1 cellular context compared by ENCODE assay signal in the genomic region with DNA sequence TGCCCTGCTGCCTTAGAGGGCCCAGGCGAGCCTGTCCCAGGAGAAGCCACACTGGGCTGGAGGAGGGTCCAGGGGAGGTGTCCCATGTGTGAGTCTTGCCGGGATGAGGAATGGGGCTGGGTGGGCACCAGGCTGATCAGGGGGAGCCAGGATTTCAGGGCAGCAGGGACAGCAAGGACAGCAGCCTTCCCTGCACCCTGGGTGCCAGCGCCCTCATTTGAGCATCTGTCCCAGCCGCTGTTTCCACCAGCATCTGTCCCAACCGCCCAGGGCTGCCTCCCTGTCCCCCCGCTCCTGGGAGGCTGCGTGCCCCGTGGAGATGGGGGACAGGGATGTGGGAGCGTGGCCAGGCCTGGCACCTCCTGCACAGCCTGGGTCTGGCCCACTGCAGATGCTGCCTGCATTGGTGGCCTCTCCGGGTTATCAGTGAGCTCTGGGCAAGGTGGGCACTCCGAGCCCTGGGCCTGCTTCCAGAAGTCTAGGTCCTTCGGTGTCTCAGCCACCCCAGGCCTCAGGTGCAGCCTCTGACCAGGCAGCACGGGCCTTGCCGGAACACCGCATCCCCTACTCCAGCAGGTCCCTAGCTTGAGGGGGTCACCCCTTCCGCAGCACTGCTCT.
TF ChIP-seq lines count a peak whose summit lies in the region.

No MANE protein-coding gene starts in this region.

TF ChIP-seq in WTC11, 78 proteins besides CTCF, POLR2A, EP300 and RAD21 (continued from another document):
- TF ChIP-seq, protein P1, sequence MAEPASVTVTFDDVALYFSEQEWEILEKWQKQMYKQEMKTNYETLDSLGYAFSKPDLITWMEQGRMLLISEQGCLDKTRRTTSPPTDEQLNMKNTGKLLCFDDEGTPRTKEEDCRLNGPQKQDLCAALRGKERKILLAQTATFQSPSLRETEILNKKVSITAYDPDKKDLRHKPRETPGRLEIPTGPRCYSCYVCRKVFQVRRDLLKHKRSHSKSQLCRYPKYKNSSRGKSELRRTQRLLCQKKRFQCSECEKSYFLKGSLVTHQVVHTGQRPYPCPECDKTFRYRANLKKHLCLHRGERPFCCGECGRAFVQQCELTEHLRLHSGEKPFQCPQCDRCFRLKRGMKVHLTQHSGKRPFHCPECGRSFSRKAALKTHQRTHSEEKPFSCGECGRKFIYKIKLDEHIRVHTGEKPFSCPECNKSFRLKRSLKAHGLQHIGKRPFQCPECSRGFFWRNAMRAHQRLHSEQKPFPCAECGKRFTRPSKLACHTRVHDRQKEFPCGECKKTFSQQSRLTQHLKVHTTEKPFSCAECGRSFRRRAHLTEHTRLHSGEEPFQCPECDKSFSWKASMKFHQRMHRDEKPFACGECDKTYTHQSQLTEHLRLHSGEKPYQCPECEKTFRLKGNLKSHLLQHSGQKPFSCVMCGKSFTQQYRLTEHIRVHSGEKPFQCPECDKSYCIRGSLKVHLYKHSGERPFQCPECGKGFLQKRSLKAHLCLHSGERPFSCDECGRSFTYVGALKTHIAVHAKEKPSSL (CRISPR knock-in tag; conservative IDR thresholded peaks at IDR 0.05) = no peak
- TF ChIP-seq HMGA2 (CRISPR knock-in tag; IDR thresholded peaks at IDR 0.05) = no peak
- TF ChIP-seq ATF2 (CRISPR knock-in tag; IDR thresholded peaks at IDR 0.05; ENCODE audit: borderline replicate concordance, low read depth) = no peak
- TF ChIP-seq EMX1 (CRISPR knock-in tag; IDR thresholded peaks at IDR 0.05) = no peak
- no peak for TF ChIP-seq NR2C2 (CRISPR knock-in tag; IDR thresholded peaks at IDR 0.05)
- TF ChIP-seq, protein P2, sequence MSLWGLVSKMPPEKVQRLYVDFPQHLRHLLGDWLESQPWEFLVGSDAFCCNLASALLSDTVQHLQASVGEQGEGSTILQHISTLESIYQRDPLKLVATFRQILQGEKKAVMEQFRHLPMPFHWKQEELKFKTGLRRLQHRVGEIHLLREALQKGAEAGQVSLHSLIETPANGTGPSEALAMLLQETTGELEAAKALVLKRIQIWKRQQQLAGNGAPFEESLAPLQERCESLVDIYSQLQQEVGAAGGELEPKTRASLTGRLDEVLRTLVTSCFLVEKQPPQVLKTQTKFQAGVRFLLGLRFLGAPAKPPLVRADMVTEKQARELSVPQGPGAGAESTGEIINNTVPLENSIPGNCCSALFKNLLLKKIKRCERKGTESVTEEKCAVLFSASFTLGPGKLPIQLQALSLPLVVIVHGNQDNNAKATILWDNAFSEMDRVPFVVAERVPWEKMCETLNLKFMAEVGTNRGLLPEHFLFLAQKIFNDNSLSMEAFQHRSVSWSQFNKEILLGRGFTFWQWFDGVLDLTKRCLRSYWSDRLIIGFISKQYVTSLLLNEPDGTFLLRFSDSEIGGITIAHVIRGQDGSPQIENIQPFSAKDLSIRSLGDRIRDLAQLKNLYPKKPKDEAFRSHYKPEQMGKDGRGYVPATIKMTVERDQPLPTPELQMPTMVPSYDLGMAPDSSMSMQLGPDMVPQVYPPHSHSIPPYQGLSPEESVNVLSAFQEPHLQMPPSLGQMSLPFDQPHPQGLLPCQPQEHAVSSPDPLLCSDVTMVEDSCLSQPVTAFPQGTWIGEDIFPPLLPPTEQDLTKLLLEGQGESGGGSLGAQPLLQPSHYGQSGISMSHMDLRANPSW (CRISPR knock-in tag; conservative IDR thresholded peaks at IDR 0.05; ENCODE audit: low read depth) = no peak
- TF ChIP-seq TP53 (CRISPR knock-in tag; IDR thresholded peaks at IDR 0.05) = no peak
- TF ChIP-seq CREM (CRISPR knock-in tag; IDR thresholded peaks at IDR 0.05) = no peak
- TF ChIP-seq NFE2L1 (CRISPR knock-in tag; IDR thresholded peaks at IDR 0.05) = no peak
- TF ChIP-seq ZNF219 (CRISPR knock-in tag; IDR thresholded peaks at IDR 0.05; ENCODE audit: borderline replicate concordance) = no peak
- no peak for TF ChIP-seq ZNF263 (CRISPR knock-in tag; IDR thresholded peaks at IDR 0.05; ENCODE audit: low read depth)
- no peak for TF ChIP-seq MYBL2 (CRISPR knock-in tag; IDR thresholded peaks at IDR 0.05)
- TF ChIP-seq IRF2 (CRISPR knock-in tag; IDR thresholded peaks at IDR 0.05; ENCODE audit: borderline replicate concordance, low read depth) = no peak
- no peak for TF ChIP-seq ZNF423 (CRISPR knock-in tag; IDR thresholded peaks at IDR 0.05)
- TF ChIP-seq, protein P3, sequence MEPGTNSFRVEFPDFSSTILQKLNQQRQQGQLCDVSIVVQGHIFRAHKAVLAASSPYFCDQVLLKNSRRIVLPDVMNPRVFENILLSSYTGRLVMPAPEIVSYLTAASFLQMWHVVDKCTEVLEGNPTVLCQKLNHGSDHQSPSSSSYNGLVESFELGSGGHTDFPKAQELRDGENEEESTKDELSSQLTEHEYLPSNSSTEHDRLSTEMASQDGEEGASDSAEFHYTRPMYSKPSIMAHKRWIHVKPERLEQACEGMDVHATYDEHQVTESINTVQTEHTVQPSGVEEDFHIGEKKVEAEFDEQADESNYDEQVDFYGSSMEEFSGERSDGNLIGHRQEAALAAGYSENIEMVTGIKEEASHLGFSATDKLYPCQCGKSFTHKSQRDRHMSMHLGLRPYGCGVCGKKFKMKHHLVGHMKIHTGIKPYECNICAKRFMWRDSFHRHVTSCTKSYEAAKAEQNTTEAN (CRISPR knock-in tag; IDR thresholded peaks at IDR 0.05) = no peak
TF ChIP-seq in WTC11: peak in this region for 0.
